In the genomic region with DNA sequence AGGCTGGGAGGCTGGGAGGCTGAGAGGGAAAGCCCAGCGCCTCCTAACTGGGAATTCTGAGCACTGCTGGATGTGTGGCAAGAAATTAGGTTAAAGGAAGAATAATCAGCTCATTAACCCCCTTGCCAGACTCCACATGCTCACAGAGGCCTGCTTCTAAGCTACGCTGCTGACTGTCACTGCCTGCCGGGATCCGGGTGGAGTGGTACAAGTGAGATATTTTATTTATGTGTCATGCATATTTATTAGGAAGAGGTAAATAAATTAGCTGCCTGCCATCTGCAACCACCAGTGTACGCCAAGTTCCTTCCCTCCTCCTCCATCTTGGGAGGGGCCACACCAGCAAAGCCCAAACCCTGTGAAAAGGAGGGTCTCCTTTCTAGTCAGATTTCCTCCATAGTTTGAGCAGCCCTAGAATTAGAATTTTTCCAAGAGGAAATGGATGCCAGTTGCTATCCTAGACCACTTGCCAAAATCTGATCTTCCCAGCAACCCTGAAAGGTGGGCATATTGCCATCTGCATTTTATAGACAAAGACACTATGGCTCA, we compare ENCODE assay signal across 2 cellular contexts.
TF ChIP-seq lines count a peak whose summit lies in the region.

No MANE protein-coding gene starts in this region.

TF ChIP-seq in SK-N-SH treated with all-trans-retinoic acid at 6 μM for 48 hours, 23 proteins besides CTCF, POLR2A, EP300 and RAD21 (continued from another document):
- TF ChIP-seq SNAI2 (CRISPR knock-in tag; IDR thresholded peaks at IDR 0.05) = no peak
- TF ChIP-seq, protein P1, sequence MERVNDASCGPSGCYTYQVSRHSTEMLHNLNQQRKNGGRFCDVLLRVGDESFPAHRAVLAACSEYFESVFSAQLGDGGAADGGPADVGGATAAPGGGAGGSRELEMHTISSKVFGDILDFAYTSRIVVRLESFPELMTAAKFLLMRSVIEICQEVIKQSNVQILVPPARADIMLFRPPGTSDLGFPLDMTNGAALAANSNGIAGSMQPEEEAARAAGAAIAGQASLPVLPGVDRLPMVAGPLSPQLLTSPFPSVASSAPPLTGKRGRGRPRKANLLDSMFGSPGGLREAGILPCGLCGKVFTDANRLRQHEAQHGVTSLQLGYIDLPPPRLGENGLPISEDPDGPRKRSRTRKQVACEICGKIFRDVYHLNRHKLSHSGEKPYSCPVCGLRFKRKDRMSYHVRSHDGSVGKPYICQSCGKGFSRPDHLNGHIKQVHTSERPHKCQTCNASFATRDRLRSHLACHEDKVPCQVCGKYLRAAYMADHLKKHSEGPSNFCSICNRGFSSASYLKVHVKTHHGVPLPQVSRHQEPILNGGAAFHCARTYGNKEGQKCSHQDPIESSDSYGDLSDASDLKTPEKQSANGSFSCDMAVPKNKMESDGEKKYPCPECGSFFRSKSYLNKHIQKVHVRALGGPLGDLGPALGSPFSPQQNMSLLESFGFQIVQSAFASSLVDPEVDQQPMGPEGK (CRISPR knock-in tag; IDR thresholded peaks at IDR 0.05; ENCODE audit: borderline replicate concordance) = no peak
- TF ChIP-seq ZFP30 (CRISPR knock-in tag; IDR thresholded peaks at IDR 0.05) = no peak
- no peak for TF ChIP-seq ZC3H10 (CRISPR knock-in tag; IDR thresholded peaks at IDR 0.05)

TF ChIP-seq in SK-N-SH, 30 proteins besides CTCF, POLR2A, EP300 and RAD21:
- TF ChIP-seq, protein P2, sequence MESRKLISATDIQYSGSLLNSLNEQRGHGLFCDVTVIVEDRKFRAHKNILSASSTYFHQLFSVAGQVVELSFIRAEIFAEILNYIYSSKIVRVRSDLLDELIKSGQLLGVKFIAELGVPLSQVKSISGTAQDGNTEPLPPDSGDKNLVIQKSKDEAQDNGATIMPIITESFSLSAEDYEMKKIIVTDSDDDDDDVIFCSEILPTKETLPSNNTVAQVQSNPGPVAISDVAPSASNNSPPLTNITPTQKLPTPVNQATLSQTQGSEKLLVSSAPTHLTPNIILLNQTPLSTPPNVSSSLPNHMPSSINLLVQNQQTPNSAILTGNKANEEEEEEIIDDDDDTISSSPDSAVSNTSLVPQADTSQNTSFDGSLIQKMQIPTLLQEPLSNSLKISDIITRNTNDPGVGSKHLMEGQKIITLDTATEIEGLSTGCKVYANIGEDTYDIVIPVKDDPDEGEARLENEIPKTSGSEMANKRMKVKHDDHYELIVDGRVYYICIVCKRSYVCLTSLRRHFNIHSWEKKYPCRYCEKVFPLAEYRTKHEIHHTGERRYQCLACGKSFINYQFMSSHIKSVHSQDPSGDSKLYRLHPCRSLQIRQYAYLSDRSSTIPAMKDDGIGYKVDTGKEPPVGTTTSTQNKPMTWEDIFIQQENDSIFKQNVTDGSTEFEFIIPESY (IDR thresholded peaks at IDR 0.05; ENCODE audit: borderline replicate concordance, low read depth) = no peak
- TF ChIP-seq GABPA (IDR thresholded peaks at IDR 0.05; ENCODE audit: low read depth) (no peak), SIN3A (IDR thresholded peaks at IDR 0.05; ENCODE audit: borderline replicate concordance, low read depth, low read length) (no peak), RXRA (IDR thresholded peaks at IDR 0.05; ENCODE audit: borderline replicate concordance, low read depth) (no peak)
